Comparison of ENCODE assay signal across 8 cellular contexts in the genomic region with DNA sequence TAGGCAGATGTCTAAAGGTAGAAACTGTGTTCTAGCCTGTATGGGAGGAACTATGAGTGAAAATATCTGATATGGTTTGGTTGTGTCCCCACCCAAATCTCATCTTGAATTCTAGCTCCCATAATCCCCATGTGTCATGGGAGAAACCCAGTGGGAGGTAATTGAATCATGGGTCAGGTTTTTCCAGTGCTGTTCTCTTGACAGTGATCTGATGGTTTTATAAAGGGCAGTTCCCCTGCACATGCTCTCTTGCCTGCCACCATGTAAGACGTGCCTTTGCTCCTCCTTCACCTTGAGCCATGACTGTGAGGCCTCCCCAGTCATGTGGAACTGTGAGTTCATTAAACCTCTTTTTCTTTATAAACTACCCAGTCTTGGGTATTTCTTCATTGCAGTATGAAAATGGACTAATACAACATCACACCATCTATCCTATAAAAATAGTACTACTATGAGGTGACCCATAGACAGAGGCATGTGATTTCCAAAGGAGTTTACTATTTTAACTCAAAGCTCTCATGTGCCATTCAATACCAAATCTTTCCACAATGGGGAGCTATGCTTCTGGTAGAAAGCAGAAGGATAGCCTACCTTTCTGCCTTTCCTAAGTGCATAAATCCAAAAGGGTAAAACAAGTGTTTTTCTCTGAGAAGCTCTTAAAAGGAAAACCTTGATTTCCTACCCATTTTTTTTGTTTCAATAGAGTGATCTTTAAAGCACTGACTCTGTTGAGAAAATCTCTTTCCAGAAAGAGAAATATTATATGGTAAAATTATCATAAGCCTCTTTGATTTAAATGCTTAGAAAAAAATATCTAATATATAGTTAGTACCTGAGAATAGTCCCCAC. TPM values are rescaled to one million over a fixed set of nuclear protein-coding genes. Genes with fewer than 3 reads are reported as not detected.
DNase-seq lines count a peak whose midpoint lies in the region; ATAC-seq, FAIRE-seq and TF ChIP-seq lines count a peak whose summit lies in the region.

No MANE protein-coding gene starts in this region.

- no peak overlapping the region for H3K27ac ChIP-seq in CD4-positive, alpha-beta T cell (ENCODE audit: low read depth, low read length)
- H3K27ac ChIP-seq in aorta (ENCODE audit: low read depth in 1 of 2, low read length in 2 of 2) = no peak overlapping the region

- WGBS in aorta, 2 donors = 60 to 73% methylated on average over 1 of the region's 1 CpG

- no peak for DNase-seq in CD4-positive, alpha-beta T cell
- peak; percentile 32 for DNase-seq in H4 (ENCODE audit: low spot score)
- DNase-seq in iPS-NIHi11 (ENCODE audit: low spot score) = peak; percentile 12
- no peak for DNase-seq in epidermal melanocyte (ENCODE audit: insufficient read length, low spot score)
- no peak for DNase-seq in stimulated activated naive CD4-positive, alpha-beta T cell treated with Interleukin-2 at 50 U/mL for 16 hours (lab: John Stamatoyannopoulos, UW)
- DNase-seq in anterior cingulate cortex (lab: John Stamatoyannopoulos, UW) = no peak
- DNase-seq in aorta = no peak

- H3K27ac Mint-ChIP-seq in CD4-positive, alpha-beta T cell = peak overlapping the region; percentile 56

- peak; percentile 71 for FAIRE-seq in TTC549 (lab: Jason Lieb, UNC)

- no peak overlapping the region for H3K4me3 Mint-ChIP-seq in CD4-positive, alpha-beta T cell

- H3K36me3 Mint-ChIP-seq in CD4-positive, alpha-beta T cell (ENCODE audit: low read depth) = peaks cover 82% of the 10 kb centered on the region

- H3K4me3 ChIP-seq in aorta (ENCODE audit: low read length in 2 of 2) = no peak overlapping the region

- H3K4me1 Mint-ChIP-seq in CD4-positive, alpha-beta T cell (ENCODE audit: low read depth) = peaks cover 6% of the 10 kb centered on the region

- no peaks in the 10 kb centered on the region for H3K27me3 ChIP-seq in CD4-positive, alpha-beta T cell (ENCODE audit: control insufficient read depth, insufficient read depth, low read length)
- H3K27me3 ChIP-seq in aorta (ENCODE audit: control insufficient read depth in 1 of 2, insufficient read depth in 2 of 2, low read length in 1 of 2) = no peaks in the 10 kb centered on the region

- peaks cover 0 to 16% of the 10 kb centered on the region in 2 donors for H3K36me3 ChIP-seq in aorta (ENCODE audit: control insufficient read depth in 1 of 2, insufficient read depth in 2 of 2, low read length in 1 of 2)

- no peaks in the 10 kb centered on the region for H3K4me1 ChIP-seq in aorta (ENCODE audit: control insufficient read depth in 1 of 2, insufficient read depth in 2 of 2, low read length in 2 of 2)

- H3K9me3 ChIP-seq in CD4-positive, alpha-beta T cell (ENCODE audit: control insufficient read depth, low read length) = no peaks in the 10 kb centered on the region
- H3K9me3 ChIP-seq in aorta (ENCODE audit: control insufficient read depth, low read length) = no peaks in the 10 kb centered on the region

- CTCF ChIA-PET in CD4-positive, alpha-beta T cell (lab: Charles Lee) = interaction anchor here (1.0 to 1.1 kb wide), 3 partner anchors 25 to 430 kb away, joined by 3 read pairs; no protein-coding TSS in a partner anchor

- H3K9me3 Mint-ChIP-seq in CD4-positive, alpha-beta T cell = no peaks in the 10 kb centered on the region

- H3K27me3 Mint-ChIP-seq in CD4-positive, alpha-beta T cell = no peaks in the 10 kb centered on the region

- intact Hi-C loops in CD4-positive, alpha-beta T cell (cut with DNase I, micrococcal nuclease) = loop anchor here (5.0 kb wide), 2 partner anchors 45 to 430 kb away; a partner anchor contains a TSS
- intact Hi-C loops in aorta (cut with DNase I) = no loop called here

- TF ChIP-seq CTCF in CD4-positive, alpha-beta T cell (IDR thresholded peaks at IDR 0.05) = peak; percentile 34

- peak; percentile 49 for ATAC-seq in CD4-positive, alpha-beta T cell (ENCODE audit: poor library complexity)
- ATAC-seq in aorta (ENCODE audit: low FRiP score) = no peak

- POLR2A ChIA-PET in CD4-positive, alpha-beta T cell (lab: Charles Lee) = interaction anchor here (0.8 to 1.6 kb wide), 3 partner anchors 48 to 432 kb away, joined by 3 to 7 read pairs (median 5); a partner anchor contains a TSS

RNA-seq across cellular contexts. Expression of a gene that starts 38.8 kb away (rescaled TPM):
- total RNA-seq in CD4-positive, alpha-beta T cell = 100 to 1,000 TPM; 130 to 131 TPM
- 132 and 136 TPM in 2 replicates for total RNA-seq in H4 (2014; rRNA removed; shearing (Covaris generic))
- total RNA-seq in aorta = 100 to 1,000 TPM; 297 to 338 TPM
- polyA plus RNA-seq in aorta = 100 to 1,000 TPM; 100 to 165 TPM

RNA-seq across cellular contexts. Expression of a gene that starts 48.4 kb away (rescaled TPM):
- total RNA-seq in CD4-positive, alpha-beta T cell = 1 to 10 TPM; 3.8 to 4.3 TPM
- total RNA-seq in H4 (2014; rRNA removed; shearing (Covaris generic)) = 1.5 and 3.3 TPM in 2 replicates
- total RNA-seq in aorta = 1 to 10 TPM; 2.6 to 6.5 TPM
- 1 to 10 TPM; 1.6 to 2.6 TPM for polyA plus RNA-seq in aorta

RNA-seq across cellular contexts. Expression of a gene that starts 53.5 kb away (rescaled TPM):
- under 1 TPM; 0.14 to 0.25 TPM for total RNA-seq in CD4-positive, alpha-beta T cell
- 13.8 and 14.5 TPM in 2 replicates for total RNA-seq in H4 (2014; rRNA removed; shearing (Covaris generic))
- 10 to 100 TPM in 1 of 2 donors, 1 to 10 TPM in 1; 6.0 to 11.5 TPM for total RNA-seq in aorta
- 1 to 10 TPM; 2.6 to 4.4 TPM for polyA plus RNA-seq in aorta

Comparison
In these comparisons a context has a peak if more than half of its experiments do, and no peak if none do; other contexts are left out.
1. DNase-seq: peak in H4 (single experiment) and iPS-NIHi11 (single experiment); none in CD4-positive, alpha-beta T cell (0 of 10), epidermal melanocyte (single experiment), stimulated activated naive CD4-positive, alpha-beta T cell treated with Interleukin-2 at 50 U/mL for 16 hours (single experiment), anterior cingulate cortex (0 of 58) and aorta (0 of 2).
2. RNA of a gene that starts 53.5 kb away (total RNA-seq): 13.8 to 14.5 TPM in H4 and 6.0 to 11.5 TPM in aorta; 0.14 to 0.25 TPM in CD4-positive, alpha-beta T cell; every median in the first group is over 4 times any median in the second.
3. intact Hi-C loops: an anchor here in CD4-positive, alpha-beta T cell (5.0 kb wide); none called in aorta.